10 cellular contexts compared by ENCODE assay signal in the genomic region with DNA sequence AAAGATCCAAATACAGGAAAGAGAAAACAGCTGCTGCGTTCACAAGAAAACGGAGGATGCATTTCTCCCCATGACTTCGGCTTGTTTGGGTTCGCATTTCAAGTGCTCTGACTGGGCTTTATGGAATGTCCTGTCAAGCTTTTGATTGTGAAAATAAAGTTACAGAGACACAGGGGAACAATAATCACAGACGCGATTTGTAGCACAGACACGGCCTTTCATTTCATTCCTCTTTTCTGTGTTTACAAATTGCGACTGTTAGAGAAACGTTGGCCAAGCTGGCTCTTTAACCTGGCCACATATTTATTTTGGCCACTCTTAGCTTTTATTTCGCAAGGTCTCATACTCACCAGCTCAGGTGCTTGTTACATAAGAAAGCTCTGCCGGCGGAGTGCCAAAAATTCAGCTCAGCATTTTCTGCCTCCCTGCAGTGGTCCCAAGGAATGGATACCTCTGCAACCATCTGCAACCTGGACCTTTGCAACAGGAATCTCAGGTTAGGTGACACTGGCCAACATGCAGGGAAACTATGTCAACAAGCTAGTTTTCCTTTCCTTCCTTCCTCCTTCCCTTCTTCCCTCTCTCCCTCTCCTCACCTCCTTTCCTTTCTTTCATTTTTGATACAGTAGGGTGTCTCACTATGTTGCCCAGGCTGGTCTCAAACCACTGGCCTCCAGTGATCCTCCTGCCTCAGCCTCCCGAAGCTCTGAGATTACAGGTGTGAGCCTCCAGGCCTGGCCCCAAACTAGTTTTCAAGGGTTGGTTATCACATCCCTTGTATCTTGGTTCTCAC.
DNase-seq lines count a peak whose midpoint lies in the region; ATAC-seq lines count a peak whose summit lies in the region.
"Had no signal": no experiment of that assay in that cellular context is flagged by ENCODE, and none has a peak within 500 bp of the region (broad histone marks: within the 10 kb centered on the region; RNA-seq: fewer than 3 reads in every experiment).

No MANE protein-coding gene starts in this region.

- H3K9ac ChIP-seq in adipocyte (ENCODE audit: low read length) (peak overlapping the region; percentile 32), stomach smooth muscle (ENCODE audit: low read length in 2 of 2) (peak overlapping the region; percentile 1 to 21)

- no peaks in the 10 kb centered on the region for H3K36me3 ChIP-seq in adipocyte (ENCODE audit: control insufficient read depth, insufficient read depth, low read length, severe bottlenecking)
- no peaks in the 10 kb centered on the region for H3K36me3 ChIP-seq in stomach smooth muscle (ENCODE audit: control insufficient read depth in 2 of 2, insufficient read depth in 2 of 2, low read length in 2 of 2)

- H3K4me1 ChIP-seq in adipocyte (ENCODE audit: control insufficient read depth, insufficient read depth, low read length) = peaks cover 15% of the 10 kb centered on the region
- peaks cover 12% of the 10 kb centered on the region for H3K4me1 ChIP-seq in stomach smooth muscle (ENCODE audit: control insufficient read depth, insufficient read depth, low read length)

- DNase-seq in HPDE6-E6E7 (ENCODE audit: extremely low spot score) = peak; percentile 42
- DNase-seq in adipocyte (ENCODE audit: low read depth) = peak; percentile 83
- peak; percentile 91 for DNase-seq in iris pigment epithelial cell (ENCODE audit: low read depth)
- no peak for DNase-seq in AML-193 (lab: John Stamatoyannopoulos, UW)
- DNase-seq in activated CD4-positive, alpha-beta T cell treated with anti-CD3 and anti-CD28 coated beads for 4 hours = no peak
- DNase-seq: NCI-H1436 treated with DMSO at 0.1 percent for 48 hours, nucleus accumbens had no signal

- ATAC-seq in GM21825 (IDR thresholded peaks at IDR 0.05; ENCODE audit: unreplicated experiment) (no peak), HG03442 (IDR thresholded peaks at IDR 0.05; ENCODE audit: unreplicated experiment) (no peak)

- H3K9me3 ChIP-seq in adipocyte (ENCODE audit: control insufficient read depth, low read length) (no peaks in the 10 kb centered on the region), stomach smooth muscle (ENCODE audit: control insufficient read depth in 2 of 2, low read length in 2 of 2) (no peaks in the 10 kb centered on the region)

- H3K27me3 ChIP-seq in adipocyte (replicated peaks; ENCODE audit: control insufficient read depth, insufficient read depth, low read length) (peaks cover 6% of the 10 kb centered on the region), stomach smooth muscle (ENCODE audit: control insufficient read depth in 1 of 2, insufficient read depth in 2 of 2, low read length in 2 of 2) (no peaks in the 10 kb centered on the region)

- peak overlapping the region; percentile 54 for H3K4me3 ChIP-seq in adipocyte (ENCODE audit: low read length)
- H3K4me3 ChIP-seq in stomach smooth muscle (ENCODE audit: low read length in 2 of 2) = peak overlapping the region in 1 of 2 donors; percentile 16

- H3K27ac ChIP-seq in stomach smooth muscle (ENCODE audit: low read length) = peak overlapping the region; percentile 49

Comparison
In these comparisons a context has a peak if more than half of its experiments do, and no peak if none do; other contexts are left out.
1. DNase-seq: peak in HPDE6-E6E7 (single experiment), adipocyte (single experiment) and iris pigment epithelial cell (single experiment); none in AML-193 (0 of 2) and activated CD4-positive, alpha-beta T cell treated with anti-CD3 and anti-CD28 coated beads for 4 hours (0 of 2).